Comparison of ENCODE assay signal across 1 cellular context in the genomic region with DNA sequence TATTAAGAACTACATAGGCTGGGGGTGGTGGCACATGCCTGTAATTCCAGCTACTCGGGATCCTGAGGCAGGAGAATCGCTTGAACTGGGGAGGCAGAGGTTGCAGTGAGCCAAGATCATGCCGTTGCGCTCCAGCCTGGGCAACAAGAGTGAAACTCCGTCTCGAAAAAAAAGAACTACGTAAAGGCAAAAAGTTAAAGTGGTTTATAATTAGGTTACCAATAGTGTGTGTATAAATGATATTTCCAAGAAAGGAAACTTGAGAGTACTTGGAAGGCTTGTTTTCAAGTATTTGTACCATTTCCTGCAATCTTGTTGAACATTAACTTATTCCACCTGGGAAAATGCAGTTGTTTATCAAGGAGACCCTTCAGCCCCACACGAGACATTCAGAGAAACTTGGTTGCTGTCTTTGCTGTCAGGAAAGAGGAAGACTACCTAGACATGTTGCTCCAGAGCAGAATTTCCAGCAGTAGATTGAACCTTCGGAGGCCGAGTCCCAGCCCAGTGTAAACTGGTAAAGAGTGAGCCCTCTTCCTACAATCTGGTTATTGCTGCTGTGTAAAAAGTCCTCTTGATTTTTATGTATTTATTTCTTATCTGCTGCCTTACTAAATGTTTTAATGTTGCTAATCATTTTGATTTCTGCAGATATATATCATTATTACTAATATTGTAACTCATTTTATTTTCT.
TF ChIP-seq lines count a peak whose summit lies in the region.

No MANE protein-coding gene starts in this region.

TF ChIP-seq in HepG2, 621 proteins besides CTCF, POLR2A, EP300 and RAD21 (continued from another document):
- TF ChIP-seq, protein P1, sequence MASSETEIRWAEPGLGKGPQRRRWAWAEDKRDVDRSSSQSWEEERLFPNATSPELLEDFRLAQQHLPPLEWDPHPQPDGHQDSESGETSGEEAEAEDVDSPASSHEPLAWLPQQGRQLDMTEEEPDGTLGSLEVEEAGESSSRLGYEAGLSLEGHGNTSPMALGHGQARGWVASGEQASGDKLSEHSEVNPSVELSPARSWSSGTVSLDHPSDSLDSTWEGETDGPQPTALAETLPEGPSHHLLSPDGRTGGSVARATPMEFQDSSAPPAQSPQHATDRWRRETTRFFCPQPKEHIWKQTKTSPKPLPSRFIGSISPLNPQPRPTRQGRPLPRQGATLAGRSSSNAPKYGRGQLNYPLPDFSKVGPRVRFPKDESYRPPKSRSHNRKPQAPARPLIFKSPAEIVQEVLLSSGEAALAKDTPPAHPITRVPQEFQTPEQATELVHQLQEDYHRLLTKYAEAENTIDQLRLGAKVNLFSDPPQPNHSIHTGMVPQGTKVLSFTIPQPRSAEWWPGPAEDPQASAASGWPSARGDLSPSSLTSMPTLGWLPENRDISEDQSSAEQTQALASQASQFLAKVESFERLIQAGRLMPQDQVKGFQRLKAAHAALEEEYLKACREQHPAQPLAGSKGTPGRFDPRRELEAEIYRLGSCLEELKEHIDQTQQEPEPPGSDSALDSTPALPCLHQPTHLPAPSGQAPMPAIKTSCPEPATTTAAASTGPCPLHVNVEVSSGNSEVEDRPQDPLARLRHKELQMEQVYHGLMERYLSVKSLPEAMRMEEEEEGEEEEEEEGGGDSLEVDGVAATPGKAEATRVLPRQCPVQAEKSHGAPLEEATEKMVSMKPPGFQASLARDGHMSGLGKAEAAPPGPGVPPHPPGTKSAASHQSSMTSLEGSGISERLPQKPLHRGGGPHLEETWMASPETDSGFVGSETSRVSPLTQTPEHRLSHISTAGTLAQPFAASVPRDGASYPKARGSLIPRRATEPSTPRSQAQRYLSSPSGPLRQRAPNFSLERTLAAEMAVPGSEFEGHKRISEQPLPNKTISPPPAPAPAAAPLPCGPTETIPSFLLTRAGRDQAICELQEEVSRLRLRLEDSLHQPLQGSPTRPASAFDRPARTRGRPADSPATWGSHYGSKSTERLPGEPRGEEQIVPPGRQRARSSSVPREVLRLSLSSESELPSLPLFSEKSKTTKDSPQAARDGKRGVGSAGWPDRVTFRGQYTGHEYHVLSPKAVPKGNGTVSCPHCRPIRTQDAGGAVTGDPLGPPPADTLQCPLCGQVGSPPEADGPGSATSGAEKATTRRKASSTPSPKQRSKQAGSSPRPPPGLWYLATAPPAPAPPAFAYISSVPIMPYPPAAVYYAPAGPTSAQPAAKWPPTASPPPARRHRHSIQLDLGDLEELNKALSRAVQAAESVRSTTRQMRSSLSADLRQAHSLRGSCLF (CRISPR knock-in tag; IDR thresholded peaks at IDR 0.05; ENCODE audit: borderline replicate concordance) = no peak
- TF ChIP-seq ZNF639 (CRISPR knock-in tag; conservative IDR thresholded peaks at IDR 0.05) (no peak), YEATS4 (CRISPR knock-in tag; IDR thresholded peaks at IDR 0.05; ENCODE audit: borderline replicate concordance) (no peak), ZNF572 (CRISPR knock-in tag; IDR thresholded peaks at IDR 0.05) (no peak), REST (IDR thresholded peaks at IDR 0.05; ENCODE audit: borderline replicate concordance in 1 of 2, low read depth in 1 of 2, low read length in 2 of 2) (no peak), ZNF720 (CRISPR knock-in tag; IDR thresholded peaks at IDR 0.05) (no peak), RBAK (CRISPR knock-in tag; IDR thresholded peaks at IDR 0.05) (no peak), YEATS2 (CRISPR knock-in tag; IDR thresholded peaks at IDR 0.05; ENCODE audit: borderline replicate concordance) (no peak), CC2D1A (CRISPR knock-in tag; IDR thresholded peaks at IDR 0.05) (no peak), ZFP36L1 (CRISPR knock-in tag; IDR thresholded peaks at IDR 0.05) (no peak)
- TF ChIP-seq, protein P2, sequence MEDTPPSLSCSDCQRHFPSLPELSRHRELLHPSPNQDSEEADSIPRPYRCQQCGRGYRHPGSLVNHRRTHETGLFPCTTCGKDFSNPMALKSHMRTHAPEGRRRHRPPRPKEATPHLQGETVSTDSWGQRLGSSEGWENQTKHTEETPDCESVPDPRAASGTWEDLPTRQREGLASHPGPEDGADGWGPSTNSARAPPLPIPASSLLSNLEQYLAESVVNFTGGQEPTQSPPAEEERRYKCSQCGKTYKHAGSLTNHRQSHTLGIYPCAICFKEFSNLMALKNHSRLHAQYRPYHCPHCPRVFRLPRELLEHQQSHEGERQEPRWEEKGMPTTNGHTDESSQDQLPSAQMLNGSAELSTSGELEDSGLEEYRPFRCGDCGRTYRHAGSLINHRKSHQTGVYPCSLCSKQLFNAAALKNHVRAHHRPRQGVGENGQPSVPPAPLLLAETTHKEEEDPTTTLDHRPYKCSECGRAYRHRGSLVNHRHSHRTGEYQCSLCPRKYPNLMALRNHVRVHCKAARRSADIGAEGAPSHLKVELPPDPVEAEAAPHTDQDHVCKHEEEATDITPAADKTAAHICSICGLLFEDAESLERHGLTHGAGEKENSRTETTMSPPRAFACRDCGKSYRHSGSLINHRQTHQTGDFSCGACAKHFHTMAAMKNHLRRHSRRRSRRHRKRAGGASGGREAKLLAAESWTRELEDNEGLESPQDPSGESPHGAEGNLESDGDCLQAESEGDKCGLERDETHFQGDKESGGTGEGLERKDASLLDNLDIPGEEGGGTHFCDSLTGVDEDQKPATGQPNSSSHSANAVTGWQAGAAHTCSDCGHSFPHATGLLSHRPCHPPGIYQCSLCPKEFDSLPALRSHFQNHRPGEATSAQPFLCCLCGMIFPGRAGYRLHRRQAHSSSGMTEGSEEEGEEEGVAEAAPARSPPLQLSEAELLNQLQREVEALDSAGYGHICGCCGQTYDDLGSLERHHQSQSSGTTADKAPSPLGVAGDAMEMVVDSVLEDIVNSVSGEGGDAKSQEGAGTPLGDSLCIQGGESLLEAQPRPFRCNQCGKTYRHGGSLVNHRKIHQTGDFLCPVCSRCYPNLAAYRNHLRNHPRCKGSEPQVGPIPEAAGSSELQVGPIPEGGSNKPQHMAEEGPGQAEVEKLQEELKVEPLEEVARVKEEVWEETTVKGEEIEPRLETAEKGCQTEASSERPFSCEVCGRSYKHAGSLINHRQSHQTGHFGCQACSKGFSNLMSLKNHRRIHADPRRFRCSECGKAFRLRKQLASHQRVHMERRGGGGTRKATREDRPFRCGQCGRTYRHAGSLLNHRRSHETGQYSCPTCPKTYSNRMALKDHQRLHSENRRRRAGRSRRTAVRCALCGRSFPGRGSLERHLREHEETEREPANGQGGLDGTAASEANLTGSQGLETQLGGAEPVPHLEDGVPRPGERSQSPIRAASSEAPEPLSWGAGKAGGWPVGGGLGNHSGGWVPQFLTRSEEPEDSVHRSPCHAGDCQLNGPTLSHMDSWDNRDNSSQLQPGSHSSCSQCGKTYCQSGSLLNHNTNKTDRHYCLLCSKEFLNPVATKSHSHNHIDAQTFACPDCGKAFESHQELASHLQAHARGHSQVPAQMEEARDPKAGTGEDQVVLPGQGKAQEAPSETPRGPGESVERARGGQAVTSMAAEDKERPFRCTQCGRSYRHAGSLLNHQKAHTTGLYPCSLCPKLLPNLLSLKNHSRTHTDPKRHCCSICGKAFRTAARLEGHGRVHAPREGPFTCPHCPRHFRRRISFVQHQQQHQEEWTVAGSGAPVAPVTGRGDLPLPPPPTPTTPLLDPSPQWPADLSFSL (CRISPR knock-in tag; IDR thresholded peaks at IDR 0.05) = no peak
